In the genomic region with DNA sequence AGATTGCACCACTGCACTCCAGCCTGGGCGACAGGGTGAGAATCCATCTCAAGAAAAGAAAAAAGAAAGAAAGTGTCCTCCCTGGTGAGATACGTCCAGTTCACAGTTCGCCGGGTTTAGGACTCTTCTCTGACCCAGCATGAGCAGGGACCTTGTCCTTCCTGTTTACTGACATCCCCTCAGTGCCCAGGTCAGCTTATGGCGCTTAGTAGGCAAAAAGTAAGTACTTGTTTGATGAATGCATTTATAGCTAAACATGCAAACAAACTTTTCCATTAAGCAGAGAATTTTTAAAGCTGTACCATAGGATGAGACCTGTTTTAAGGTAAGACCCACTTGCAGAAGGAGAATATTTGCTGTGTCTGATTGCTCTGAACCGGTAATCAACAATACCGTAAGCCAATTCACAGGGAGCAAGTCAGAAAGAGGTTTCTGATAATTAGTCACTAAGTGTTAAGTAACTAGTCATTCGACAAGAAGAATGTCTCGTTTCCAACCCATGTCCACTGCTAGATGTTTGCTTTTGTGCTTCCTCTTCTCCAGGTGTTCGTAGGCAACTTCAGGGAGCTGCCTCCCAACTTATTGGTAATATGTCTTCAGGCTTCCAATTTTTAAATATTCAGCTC, we compare ENCODE assay signal across 22 cellular contexts. TPM values are rescaled to one million over a fixed set of nuclear protein-coding genes. Genes with fewer than 3 reads are reported as not detected.
DNase-seq lines count a peak whose midpoint lies in the region; ATAC-seq, FAIRE-seq and TF ChIP-seq lines count a peak whose summit lies in the region.
"Had no signal": no experiment of that assay in that cellular context is flagged by ENCODE, and none has a peak within 500 bp of the region (broad histone marks: within the 10 kb centered on the region; RNA-seq: fewer than 3 reads in every experiment).

No MANE protein-coding gene starts in this region.

- peak overlapping the region; percentile 1; the same call in 1 of the 2 replicates for H3K9ac ChIP-seq in OCI-LY3 (ENCODE audit: low read length)
- H3K9ac ChIP-seq in keratinocyte (ENCODE audit: control insufficient read depth, extremely low read depth, insufficient read depth, low read length), result no peak overlapping the region
- H3K9ac ChIP-seq: BLaER1 had no signal

- no TSS peak for BruUV-seq in MCF 10A (replicated peaks; lab: Mats Ljungman, UMichigan)

- intact Hi-C loops in MCF 10A (cut with micrococcal nuclease) (no loop called here), gastrocnemius medialis (cut with DNase I; ENCODE audit: low total_unique reads) (no loop called here), posterior cingulate gyrus (cut with DNase I) (no loop called here)

- H3K27ac Mint-ChIP-seq in MCF 10A (ENCODE audit: low read depth, unreplicated experiment), result no peak overlapping the region

- H3K9me3 Mint-ChIP-seq in MCF 10A (ENCODE audit: unreplicated experiment), result no peaks in the 10 kb centered on the region
- H3K9me3 Mint-ChIP-seq: CD8-positive, alpha-beta memory T cell had no signal

- H3K79me2 ChIP-seq in OCI-LY3 (ENCODE audit: low read length) (no peaks in the 10 kb centered on the region), keratinocyte (ENCODE audit: control insufficient read depth, insufficient read depth, low read length) (no peaks in the 10 kb centered on the region)

- H3K4me3 Mint-ChIP-seq in MCF 10A (ENCODE audit: unreplicated experiment), result no peak overlapping the region
- H3K4me3 Mint-ChIP-seq: CD8-positive, alpha-beta memory T cell had no signal

- ATAC-seq in GM18861 (IDR thresholded peaks at IDR 0.05; ENCODE audit: unreplicated experiment), result peak; percentile 47
- peak; percentile 26 for ATAC-seq in GM19463 (IDR thresholded peaks at IDR 0.05; ENCODE audit: unreplicated experiment)
- no peak for ATAC-seq in gastrocnemius medialis
- ATAC-seq: SK-N-SH treated with all-trans-retinoic acid at 6 μM for 48 hours had no signal

- CTCF ChIA-PET in MCF 10A (lab: Yijun Ruan, JAX), result interaction anchor here (0.6 to 1.5 kb wide), 4 partner anchors 10 to 190 kb away, joined by 3 to 4 read pairs (median 4); no protein-coding TSS in a partner anchor

- peak overlapping the region; percentile 68 for H3K4me2 ChIP-seq in OCI-LY3 (ENCODE audit: low read length)
- H3K4me2 ChIP-seq in keratinocyte (ENCODE audit: control insufficient read depth, extremely low read depth, insufficient read depth, low read depth, low read length), result no peak overlapping the region
- H3K4me2 ChIP-seq: BLaER1 had no signal

- H3K4me1 Mint-ChIP-seq in MCF 10A (ENCODE audit: insufficient read depth, unreplicated experiment), result peaks cover 5% of the 10 kb centered on the region
- H3K4me1 Mint-ChIP-seq: CD8-positive, alpha-beta memory T cell had no signal

- TF ChIP-seq CTCF in OCI-LY3 (IDR thresholded peaks at IDR 0.05; ENCODE audit: low read depth, low read length) (no peak), keratinocyte (optimal IDR thresholded peaks at IDR 0.05 in 1 of 3, IDR thresholded peaks at IDR 0.05 in 1 of 3, conservative IDR thresholded peaks at IDR 0.05 in 1 of 3; ENCODE audit: extremely low read depth in 1 of 3, insufficient read depth in 2 of 3, low read length in 3 of 3) (no peak), MCF 10A (IDR thresholded peaks at IDR 0.05; ENCODE audit: unreplicated experiment) (no peak), gastrocnemius medialis (IDR thresholded peaks at IDR 0.05 in 4 of 5, conservative IDR thresholded peaks at IDR 0.05 in 1 of 5) (no peak)

- no peaks in the 10 kb centered on the region for H3K9me1 ChIP-seq in keratinocyte (ENCODE audit: control insufficient read depth, extremely low read depth, insufficient read depth, low read length)

- DNase-seq in keratinocyte (ENCODE audit: low read depth, low spot score) (no peak), MCF 10A (ENCODE audit: unreplicated experiment) (no peak), gastrocnemius medialis (no peak), posterior cingulate gyrus (no peak)
- no peak for DNase-seq in stimulated activated CD4-positive, alpha-beta T cell treated with anti-CD3 and anti-CD28 coated beads, Interleukin-2, amount 100 ng/mL, for 48 hours
- DNase-seq: CD8-positive, alpha-beta memory T cell; GF-D8; NCI-H1417; NCI-H1930; NCI-H69; OCI-M1; SHP77 treated with DMSO at 0.1 percent for 48 hours had no signal

- peak; percentile 41 for FAIRE-seq in keratinocyte (lab: Jason Lieb, UNC)
- FAIRE-seq: A204.1, GM12892, HTR-8/SVneo had no signal

- H3K4me1 ChIP-seq in OCI-LY3 (ENCODE audit: low read length), result peaks cover 68% of the 10 kb centered on the region
- H3K4me1 ChIP-seq in keratinocyte (ENCODE audit: control insufficient read depth, extremely low read depth, insufficient read depth, low read length), result peaks cover 4% of the 10 kb centered on the region
- peaks cover 33 to 37% of the 10 kb centered on the region in 2 donors for H3K4me1 ChIP-seq in gastrocnemius medialis

- POLR2A ChIA-PET in MCF 10A (lab: Yijun Ruan, JAX), result interaction anchor here (0.7 to 1.2 kb wide), 2 partner anchors 20 to 151 kb away, joined by 3 read pairs; no protein-coding TSS in a partner anchor

- no peaks in the 10 kb centered on the region for H4K20me1 ChIP-seq in OCI-LY3 (ENCODE audit: insufficient read depth, low read length)
- H4K20me1 ChIP-seq in keratinocyte (ENCODE audit: control insufficient read depth, extremely low read depth, insufficient read depth, low read length), result no peaks in the 10 kb centered on the region
- H4K20me1 ChIP-seq: BLaER1 had no signal

- peak overlapping the region; percentile 32; the same call in 1 of the 2 replicates for H2AFZ ChIP-seq in OCI-LY3 (ENCODE audit: low read depth, low read length)
- H2AFZ ChIP-seq in keratinocyte (ENCODE audit: control insufficient read depth, low read length), result no peak overlapping the region

- dilution Hi-C loops in keratinocyte (cut with MboI; ENCODE audit: extremely low pct_ligation_motif_present, low sequenced_read_pairs), result no loop called here

- H3K27me3 ChIP-seq in OCI-LY3 (ENCODE audit: low read depth, low read length) (no peaks in the 10 kb centered on the region), keratinocyte (ENCODE audit: control insufficient read depth, extremely low read depth, insufficient read depth, low read length) (no peaks in the 10 kb centered on the region), gastrocnemius medialis (no peaks in the 10 kb centered on the region)
- H3K27me3 ChIP-seq: BLaER1 had no signal

- in situ Hi-C loops in gastrocnemius medialis (cut with MboI; ENCODE audit: low sequenced_read_pairs in 4 of 4), result no loop called here

- H3K4me3 ChIP-seq in OCI-LY3 (ENCODE audit: low read length) (peak overlapping the region; percentile 47), keratinocyte (ENCODE audit: control insufficient read depth in 2 of 3, extremely low read depth in 1 of 3, insufficient read depth in 2 of 3, low read depth in 1 of 3, low read length in 3 of 3) (no peak overlapping the region), gastrocnemius medialis (no peak overlapping the region)
- H3K4me3 ChIP-seq: BLaER1 had no signal

- no peaks in the 10 kb centered on the region for H3K9me3 ChIP-seq in OCI-LY3 (ENCODE audit: insufficient read depth, low read length)
- H3K9me3 ChIP-seq in keratinocyte (ENCODE audit: control insufficient read depth, low read depth, low read length), result no peaks in the 10 kb centered on the region
- no peaks in the 10 kb centered on the region for H3K9me3 ChIP-seq in gastrocnemius medialis
- H3K9me3 ChIP-seq: BLaER1 had no signal

- H3K27me3 Mint-ChIP-seq in MCF 10A (ENCODE audit: insufficient read depth, unreplicated experiment), result no peaks in the 10 kb centered on the region

- no peak for TF ChIP-seq POLR2A in gastrocnemius medialis (IDR thresholded peaks at IDR 0.05)

- no peaks in the 10 kb centered on the region for H3K36me3 Mint-ChIP-seq in MCF 10A (ENCODE audit: insufficient read depth, unreplicated experiment)
- H3K36me3 Mint-ChIP-seq: CD8-positive, alpha-beta memory T cell had no signal

- H3K36me3 ChIP-seq in OCI-LY3 (replicated peaks; ENCODE audit: low read depth, low read length) (no peaks in the 10 kb centered on the region), keratinocyte (ENCODE audit: control insufficient read depth in 2 of 2, extremely low read depth in 1 of 2, insufficient read depth in 2 of 2, low read length in 2 of 2) (no peaks in the 10 kb centered on the region), gastrocnemius medialis (no peaks in the 10 kb centered on the region)
- H3K36me3 ChIP-seq: BLaER1 had no signal

- H3K27ac ChIP-seq in OCI-LY3 (ENCODE audit: low read length) (peak overlapping the region; percentile 56), keratinocyte (ENCODE audit: control insufficient read depth, insufficient read depth, low read length) (no peak overlapping the region), gastrocnemius medialis (peak overlapping the region in 1 of 4 donors; percentile 2)
- H3K27ac ChIP-seq: BLaER1, HL-60 had no signal

RNA-seq across cellular contexts. Expression of a gene that starts 40.0 kb away (rescaled TPM):
- polyA plus RNA-seq in keratinocyte, result not detected in 3 replicates
- not detected for polyA plus RNA-seq in keratinocyte (2011; ENCODE audit: low read depth)
- polyA plus RNA-seq in keratinocyte (2011; cell fraction: cytosol; rRNA removed), result not detected in 2 replicates
- polyA plus RNA-seq in keratinocyte (2011; cell fraction: nucleus; rRNA removed), result not detected in 2 replicates
- not detected in 2 replicates for polyA plus RNA-seq in keratinocyte (2012; ENCODE audit: low replicate concordance)
- polyA minus RNA-seq in keratinocyte, result not detected in 3 replicates
- polyA minus RNA-seq in keratinocyte (2011; cell fraction: cytosol; rRNA and poly(A)+ RNA removed), result not detected
- not detected in 2 replicates for polyA minus RNA-seq in keratinocyte (2011; cell fraction: nucleus; rRNA and poly(A)+ RNA removed)
- total RNA-seq in MCF 10A (2022) (not detected in 2 replicates), gastrocnemius medialis (not detected)
- total RNA-seq: CD8-positive, alpha-beta memory T cell; H4 had no signal
- polyA plus RNA-seq: CD8-positive, alpha-beta memory T cell had no signal

RNA-seq across cellular contexts. Expression of a gene that starts 55.5 kb away (rescaled TPM):
- polyA plus RNA-seq in keratinocyte, result 40.0 to 68.8 TPM (median 53.3 TPM) in 3 replicates
- 15.8 TPM for polyA plus RNA-seq in keratinocyte (2011; ENCODE audit: low read depth)
- polyA plus RNA-seq in keratinocyte (2011; cell fraction: cytosol; rRNA removed), result 42.7 and 85.4 TPM in 2 replicates
- 39.9 and 43.0 TPM in 2 replicates for polyA plus RNA-seq in keratinocyte (2011; cell fraction: nucleus; rRNA removed)
- 30.7 and 44.8 TPM in 2 replicates for polyA plus RNA-seq in keratinocyte (2012; ENCODE audit: low replicate concordance)
- 16.1 to 52.8 TPM (median 31.9 TPM) in 3 replicates for polyA minus RNA-seq in keratinocyte
- polyA minus RNA-seq in keratinocyte (2011; cell fraction: cytosol; rRNA and poly(A)+ RNA removed), result 20.0 TPM
- polyA minus RNA-seq in keratinocyte (2011; cell fraction: nucleus; rRNA and poly(A)+ RNA removed), result 16.9 and 36.3 TPM in 2 replicates
- total RNA-seq in MCF 10A (2022) (44.8 and 70.3 TPM in 2 replicates), gastrocnemius medialis (10 to 100 TPM; 23.9 to 33.5 (median 29.9) TPM)

Comparison
In these comparisons a context has a peak if more than half of its experiments do, and no peak if none do; other contexts are left out.
1. ATAC-seq: peak in GM18861 (single experiment) and GM19463 (single experiment); none in gastrocnemius medialis (0 of 2).